ENCODE assay signal across 8 cellular contexts in the genomic region with DNA sequence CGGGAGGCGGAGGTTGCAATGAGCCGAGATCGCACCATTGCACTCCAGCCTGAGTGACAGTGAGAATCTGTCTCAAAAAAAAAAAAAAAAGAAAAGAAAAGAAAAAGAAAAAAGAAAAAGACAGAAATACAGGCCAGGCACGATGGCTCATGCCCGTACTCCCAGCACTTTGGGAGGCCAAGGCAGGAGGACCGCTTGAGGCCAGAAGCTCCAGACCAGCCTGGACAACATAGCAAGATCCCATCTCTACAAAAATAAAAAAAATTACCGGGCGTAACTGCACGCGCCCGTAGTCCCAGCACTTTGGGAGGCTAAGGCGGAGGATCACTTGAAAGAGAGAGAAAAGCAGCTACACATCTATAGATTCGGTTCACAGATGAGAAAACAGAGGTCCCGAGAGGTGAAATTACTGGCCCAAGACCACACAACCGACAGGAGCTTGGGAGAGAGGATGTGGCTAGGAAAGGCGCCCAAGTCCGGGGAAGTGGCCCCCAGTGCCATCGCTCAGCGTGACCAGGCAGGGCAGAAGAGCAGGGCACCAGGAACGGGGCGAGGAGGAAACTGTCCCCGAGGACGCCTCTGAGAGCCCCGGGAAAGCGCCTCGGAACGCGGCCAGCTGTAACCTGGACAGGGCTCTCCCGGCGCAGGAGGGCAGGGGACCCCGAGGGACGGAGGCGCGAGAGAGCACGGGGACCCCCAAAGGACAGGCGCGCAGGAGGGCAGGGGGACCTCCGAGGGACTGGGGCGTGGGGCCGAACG. TPM values are rescaled to one million over a fixed set of nuclear protein-coding genes. Genes with fewer than 3 reads are reported as not detected.
DNase-seq lines count a peak whose midpoint lies in the region; ATAC-seq and TF ChIP-seq lines count a peak whose summit lies in the region.

No MANE protein-coding gene starts in this region.

- H3K27ac ChIP-seq in heart right ventricle = peak overlapping the region in 9 of 10 donors; percentile 60 to 91 (median 78)
- H3K27ac ChIP-seq in rectal smooth muscle tissue (ENCODE audit: low read depth, low read length) = no peak overlapping the region

- TF ChIP-seq CTCF in activated CD8-positive, alpha-beta T cell treated with anti-CD3 and anti-CD28 coated beads for 36 hours (IDR thresholded peaks at IDR 0.05) = no peak
- no peak for TF ChIP-seq CTCF in heart right ventricle (IDR thresholded peaks at IDR 0.05)

- peak; percentile 2 to 26 for DNase-seq in stimulated activated CD4-positive, alpha-beta T cell treated with anti-CD3 and anti-CD28 coated beads, Interleukin-2, amount 100 ng/mL, for 48 hours
- no peak for DNase-seq in stimulated activated CD4-positive, alpha-beta T cell treated with anti-CD3 and anti-CD28 coated beads, Interleukin-4, amount 100 ng/mL, for 1 hour
- peak; percentile 13 for DNase-seq in activated CD8-positive, alpha-beta T cell treated with anti-CD3 and anti-CD28 coated beads for 36 hours
- DNase-seq in heart right ventricle (peak in 1 of 2 donors; percentile 24), cerebellar nuclear complex (lab: John Stamatoyannopoulos, UW) (no peak)

- H3K9me3 Mint-ChIP-seq in activated CD8-positive, alpha-beta T cell treated with anti-CD3 and anti-CD28 coated beads for 36 hours = no peaks in the 10 kb centered on the region

- no peak overlapping the region for H3K4me3 Mint-ChIP-seq in activated CD8-positive, alpha-beta T cell treated with anti-CD3 and anti-CD28 coated beads for 36 hours

- H3K9me3 ChIP-seq in heart right ventricle = no peaks in the 10 kb centered on the region

- intact Hi-C loops in activated CD8-positive, alpha-beta T cell treated with anti-CD3 and anti-CD28 coated beads for 36 hours (cut with micrococcal nuclease) = no loop called here
- intact Hi-C loops in heart right ventricle (cut with DNase I) = loop anchor here in 1 of 10 donors (10.0 kb wide), 1 partner anchor 69 kb away; the partner anchor contains the start of genes MRM2 and NUDT1

- ATAC-seq in HG03457 (IDR thresholded peaks at IDR 0.05; ENCODE audit: unreplicated experiment) = peak; percentile 3
- peak; percentile 5 for ATAC-seq in activated CD8-positive, alpha-beta T cell treated with anti-CD3 and anti-CD28 coated beads for 36 hours
- ATAC-seq in heart right ventricle = peak in 7 of 8 donors; percentile 1 to 33 (median 18)
- ATAC-seq in GM21423 (IDR thresholded peaks at IDR 0.05; ENCODE audit: unreplicated experiment) = no peak

- H3K4me1 ChIP-seq in heart right ventricle (peaks cover 0 to 44% (median 9%) of the 10 kb centered on the region in 9 donors), rectal smooth muscle tissue (ENCODE audit: control insufficient read depth, insufficient read depth, low read length) (no peaks in the 10 kb centered on the region)

- peaks cover 0 to 12% (median 0%) of the 10 kb centered on the region in 9 donors for H3K36me3 ChIP-seq in heart right ventricle
- no peaks in the 10 kb centered on the region for H3K36me3 ChIP-seq in rectal smooth muscle tissue (ENCODE audit: control insufficient read depth, insufficient read depth, low read length)

- peaks cover 2% of the 10 kb centered on the region for H3K36me3 Mint-ChIP-seq in activated CD8-positive, alpha-beta T cell treated with anti-CD3 and anti-CD28 coated beads for 36 hours (ENCODE audit: low read depth)

- CTCF ChIA-PET in activated CD8-positive, alpha-beta T cell treated with anti-CD3 and anti-CD28 coated beads for 36 hours (lab: Charles Lee) = no interaction called here

- H3K27ac Mint-ChIP-seq in activated CD8-positive, alpha-beta T cell treated with anti-CD3 and anti-CD28 coated beads for 36 hours = peak overlapping the region; percentile 78

- peak overlapping the region; percentile 66 for H3K9ac ChIP-seq in rectal smooth muscle tissue (ENCODE audit: low read length)

- 26 to 28% methylated on average over 42 of the region's 42 CpGs for WGBS in heart right ventricle, 2 donors

- H3K4me1 Mint-ChIP-seq in activated CD8-positive, alpha-beta T cell treated with anti-CD3 and anti-CD28 coated beads for 36 hours (ENCODE audit: low read depth) = peaks cover 14% of the 10 kb centered on the region

- H3K27me3 ChIP-seq in heart right ventricle (no peaks in the 10 kb centered on the region), rectal smooth muscle tissue (ENCODE audit: control insufficient read depth, insufficient read depth, low read length) (no peaks in the 10 kb centered on the region)

- POLR2A ChIA-PET in activated CD8-positive, alpha-beta T cell treated with anti-CD3 and anti-CD28 coated beads for 36 hours (lab: Charles Lee) = interaction anchor here (1.0 to 1.6 kb wide), 3 partner anchors 13 to 74 kb away, joined by 3 to 5 read pairs (median 4); partner anchors contain the start of gene EIF3B

- no peaks in the 10 kb centered on the region for H3K27me3 Mint-ChIP-seq in activated CD8-positive, alpha-beta T cell treated with anti-CD3 and anti-CD28 coated beads for 36 hours

- peak overlapping the region; percentile 83 to 100 (median 92) for H3K4me3 ChIP-seq in heart right ventricle
- peak overlapping the region; percentile 82 for H3K4me3 ChIP-seq in rectal smooth muscle tissue (ENCODE audit: low read length)

RNA-seq across cellular contexts. Expression of gene SNX8, which starts 0.6 kb away (rescaled TPM):
- total RNA-seq in activated CD8-positive, alpha-beta T cell treated with anti-CD3 and anti-CD28 coated beads for 36 hours = 10 to 100 TPM; 31.7 to 36.8 TPM
- total RNA-seq in heart right ventricle = 10 to 100 TPM; 15.6 to 31.8 (median 21.6) TPM
- 10 to 100 TPM; 14.7 to 19.7 TPM for polyA plus RNA-seq in heart right ventricle

RNA-seq across cellular contexts. Expression of gene EIF3B, which starts 41.0 kb away (rescaled TPM):
- total RNA-seq in activated CD8-positive, alpha-beta T cell treated with anti-CD3 and anti-CD28 coated beads for 36 hours = 100 to 1,000 TPM; 252 to 256 TPM
- 100 to 1,000 TPM in 1 of 10 donors, 10 to 100 TPM in 9; 64.0 to 102 (median 68.2) TPM for total RNA-seq in heart right ventricle
- polyA plus RNA-seq in heart right ventricle = 10 to 100 TPM; 48.6 to 81.5 TPM

Comparison
In these comparisons a context has a peak if more than half of its experiments do, and no peak if none do; other contexts are left out.
1. DNase-seq: peak in stimulated activated CD4-positive, alpha-beta T cell treated with anti-CD3 and anti-CD28 coated beads, Interleukin-2, amount 100 ng/mL, for 48 hours (2 of 2) and activated CD8-positive, alpha-beta T cell treated with anti-CD3 and anti-CD28 coated beads for 36 hours (single experiment); none in stimulated activated CD4-positive, alpha-beta T cell treated with anti-CD3 and anti-CD28 coated beads, Interleukin-4, amount 100 ng/mL, for 1 hour (single experiment) and cerebellar nuclear complex (0 of 2).